Comparison of ENCODE assay signal across 11 cellular contexts in genomic region chr9:127983847-127984289, GRCh38. TPM values are rescaled to one million over a fixed set of nuclear protein-coding genes. Genes with fewer than 3 reads are reported as not detected.
DNase-seq lines count a peak whose midpoint lies in the region; ATAC-seq and TF ChIP-seq lines count a peak whose summit lies in the region.
"Had no signal": no experiment of that assay in that cellular context is flagged by ENCODE, and none has a peak within 500 bp of the region (broad histone marks: within the 10 kb centered on the region; RNA-seq: fewer than 3 reads in every experiment).

No MANE protein-coding gene starts in this region.

- no peak overlapping the region for H3K27ac ChIP-seq in endodermal cell (ENCODE audit: low read depth, low read length)
- H3K27ac ChIP-seq: 22Rv1 had no signal

- peaks cover 28% of the 10 kb centered on the region for H3K4me1 Mint-ChIP-seq in endodermal cell

- no peaks in the 10 kb centered on the region for H3K9me3 Mint-ChIP-seq in endodermal cell
- H3K9me3 Mint-ChIP-seq: dendritic cell treated with granulocyte-macrophage colony-stimulating factor and Interleukin-4, amounts not matched to agents 40 ng/mL and 50 ng/mL, for 4 days had no signal

- no peak overlapping the region for H3K4me3 ChIP-seq in endodermal cell (ENCODE audit: low read length)

- DNase-seq in DMS 273 (lab: John Stamatoyannopoulos, UW; ENCODE audit: unreplicated experiment): peak; percentile 56
- no peak for DNase-seq in DMS 273 treated with DMSO at 0.1 percent for 48 hours (lab: John Stamatoyannopoulos, UW)
- peak; percentile 74 for DNase-seq in GM20000 (ENCODE audit: low spot score)
- peak; percentile 43 for DNase-seq in endodermal cell
- DNase-seq in HPDE6-E6E7 (ENCODE audit: extremely low spot score): no peak
- DNase-seq in NOMO-1 (lab: John Stamatoyannopoulos, UW; ENCODE audit: unreplicated experiment in 2 of 2): no peak
- no peak for DNase-seq in dermis blood vessel endothelial cell
- DNase-seq: NCI-H1694 treated with DMSO at 0.1 percent for 48 hours had no signal

- H3K9me3 ChIP-seq in endodermal cell (ENCODE audit: control insufficient read depth, low read length): no peaks in the 10 kb centered on the region

- TF ChIP-seq CTCF in GM20000 (IDR thresholded peaks at IDR 0.05; ENCODE audit: extremely low read depth, missing control alignments) (no peak), endodermal cell (conservative IDR thresholded peaks at IDR 0.05) (no peak)

- H3K36me3 Mint-ChIP-seq in endodermal cell (ENCODE audit: low read depth): no peaks in the 10 kb centered on the region

- H3K27me3 ChIP-seq in endodermal cell (ENCODE audit: control insufficient read depth, insufficient read depth, low read length, poor library complexity, severe bottlenecking): no peaks in the 10 kb centered on the region

- H3K9ac ChIP-seq in endodermal cell (ENCODE audit: extremely low read depth, low read length, poor library complexity, severe bottlenecking): no peak overlapping the region

- peaks cover 14% of the 10 kb centered on the region for H3K4me1 ChIP-seq in endodermal cell (ENCODE audit: control insufficient read depth, insufficient read depth, low read length)

- no peak overlapping the region for H3K4me3 Mint-ChIP-seq in endodermal cell
- H3K4me3 Mint-ChIP-seq: dendritic cell treated with granulocyte-macrophage colony-stimulating factor and Interleukin-4, amounts not matched to agents 40 ng/mL and 50 ng/mL, for 4 days had no signal

- 94 to 95% methylated on average over 9 of the region's 9 CpGs for WGBS in endodermal cell (ENCODE audit: insufficient coverage in 1 of 2, insufficient read length in 1 of 2), 2 experiments

- no peaks in the 10 kb centered on the region for H3K27me3 Mint-ChIP-seq in endodermal cell (ENCODE audit: insufficient read depth)

- H3K36me3 ChIP-seq in endodermal cell (ENCODE audit: control insufficient read depth, insufficient read depth, low read length): no peaks in the 10 kb centered on the region

- peak; percentile 27 for ATAC-seq in HG03469 (IDR thresholded peaks at IDR 0.05; ENCODE audit: unreplicated experiment)

- peak overlapping the region; percentile 77 for H3K27ac Mint-ChIP-seq in endodermal cell
- H3K27ac Mint-ChIP-seq: dendritic cell treated with granulocyte-macrophage colony-stimulating factor and Interleukin-4, amounts not matched to agents 40 ng/mL and 50 ng/mL, for 4 days had no signal

RNA-seq across cellular contexts. Expression of gene EEIG1, which starts 3.1 kb away (rescaled TPM):
- total RNA-seq in endodermal cell (10 to 100 TPM; 56.7 to 60.8 TPM), dermis blood vessel endothelial cell (8.3 and 34.4 TPM in 2 replicates)
- polyA plus RNA-seq in endodermal cell (2013, experiment 1 of 2): 21.5 TPM
- 20.4 TPM for polyA plus RNA-seq in endodermal cell (2013, experiment 2 of 2)

RNA-seq across cellular contexts. Expression of gene DPM2, which starts 46.2 kb away (rescaled TPM):
- total RNA-seq in endodermal cell (10 to 100 TPM; 45.7 TPM), dermis blood vessel endothelial cell (8.5 and 9.9 TPM in 2 replicates)
- 39.5 TPM for polyA plus RNA-seq in endodermal cell (2013, experiment 1 of 2)
- polyA plus RNA-seq in endodermal cell (2013, experiment 2 of 2): 35.1 TPM

RNA-seq across cellular contexts. Expression of gene PIP5KL1, which starts 53.3 kb away (rescaled TPM):
- total RNA-seq in endodermal cell (1 to 10 TPM; 6.6 to 9.3 TPM), dermis blood vessel endothelial cell (0.51 and 0.70 TPM in 2 replicates)
- polyA plus RNA-seq in endodermal cell (2013, experiment 1 of 2): 3.7 TPM
- polyA plus RNA-seq in endodermal cell (2013, experiment 2 of 2): 3.3 TPM

Comparison
In these comparisons a context has a peak if more than half of its experiments do, and no peak if none do; other contexts are left out.
1. DNase-seq: peak in DMS 273 (single experiment), GM20000 (single experiment) and endodermal cell (single experiment); none in DMS 273 treated with DMSO at 0.1 percent for 48 hours (single experiment), HPDE6-E6E7 (single experiment), NOMO-1 (0 of 2) and dermis blood vessel endothelial cell (single experiment).